Comparison of ENCODE assay signal across 20 cellular contexts in genomic region chr2:42290005-42290404, GRCh38.
"Had no signal": no experiment of that assay in that cellular context is flagged by ENCODE, and none has a peak within 500 bp of the region (broad histone marks: within the 10 kb centered on the region; RNA-seq: fewer than 3 reads in every experiment).

No MANE protein-coding gene starts in this region.

- ATAC-seq: esophagus mucosa, gastrocnemius medialis, heart right ventricle, left cardiac atrium, left lung, left ventricle myocardium superior, lower lobe of right lung, mucosa of descending colon had no signal

- H3K4me1 Mint-ChIP-seq: mesothelial cell of epicardium had no signal

- DNase-seq: dermis blood vessel endothelial cell; dorsolateral prefrontal cortex; effector CD4-positive, alpha-beta T cell; effector memory CD4-positive, alpha-beta T cell; esophagus squamous epithelium; foreskin fibroblast; foreskin melanocyte; gastrocnemius medialis; glutamatergic neuron; head of caudate nucleus; heart right ventricle; hippocampal formation; left cardiac atrium; left lung; left ventricle myocardium superior; lower lobe of right lung; mesenchymal stem cell; mucosa of descending colon had no signal

- H3K4me3 Mint-ChIP-seq: mesothelial cell of epicardium had no signal

- H3K27ac Mint-ChIP-seq: mesothelial cell of epicardium had no signal

- H3K9me3 Mint-ChIP-seq: mesothelial cell of epicardium had no signal
